ENCODE assay signal across 20 cellular contexts in the genomic region with DNA sequence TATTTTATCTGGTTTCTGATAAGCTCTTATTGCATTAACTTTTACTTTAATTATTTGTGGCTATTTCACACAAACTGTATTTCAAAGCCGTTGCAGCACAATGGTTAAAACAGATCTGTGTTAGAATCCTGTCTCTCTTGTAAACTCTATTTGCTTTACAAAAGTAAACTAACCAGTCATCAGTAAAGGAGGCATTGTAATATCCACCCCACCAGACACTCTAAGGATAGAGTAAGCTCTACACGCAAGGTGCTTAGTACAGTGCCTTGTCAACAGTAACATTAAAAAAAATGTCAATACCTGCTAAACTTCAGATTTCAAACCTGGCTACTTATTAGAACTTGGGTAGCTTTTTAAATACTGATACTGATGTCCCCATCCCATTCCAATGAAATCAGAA.
"Had no signal": no experiment of that assay in that cellular context is flagged by ENCODE, and none has a peak within 500 bp of the region (broad histone marks: within the 10 kb centered on the region; RNA-seq: fewer than 3 reads in every experiment).

No MANE protein-coding gene starts in this region.

- ATAC-seq: natural killer cell; psoas muscle; right cardiac atrium; right lobe of liver; stimulated activated effector memory CD8-positive, alpha-beta T cell treated with anti-CD3 and anti-CD28 coated beads, Interleukin-12 subunit alpha, Interleukin-12 subunit beta, amount 100 ng/mL, for 72 hours; stimulated activated naive B cell treated with anti-CD40 and anti-IgM and Interleukin-4, amounts not matched to agents 10 μg/mL and 1 μg/mL and 100 μg/mL, for 72 hours had no signal

- DNase-seq: natural killer cell; occipital lobe; ovary; posterior cingulate gyrus; psoas muscle; right cardiac atrium; right lobe of liver; sigmoid colon; small intestine; stimulated activated CD4-positive, alpha-beta T cell treated with anti-CD3 and anti-CD28 coated beads, Interleukin-15, amount 100 ng/mL, for 24 hours; stimulated activated CD4-positive, alpha-beta T cell treated with anti-CD3 and anti-CD28 coated beads, Interleukin-2, amount 100 ng/mL, for 24 hours; stimulated activated CD4-positive, alpha-beta T cell treated with anti-CD3 and anti-CD28 coated beads, Interleukin-2, amount 100 ng/mL, for 48 hours; stimulated activated CD4-positive, alpha-beta T cell treated with anti-CD3 and anti-CD28 coated beads, Interleukin-4, amount 100 ng/mL, for 24 hours; stimulated activated naive B cell treated with anti-CD40 and anti-IgM and Interleukin-4, amounts not matched to agents 10 μg/mL and 1 μg/mL and 100 μg/mL, for 72 hours; stimulated activated naive CD4-positive, alpha-beta T cell treated with Interleukin-2 at 50 U/mL for 16 hours; stomach; thyroid gland; trophoblast cell; upper lobe of left lung had no signal
